Comparison of ENCODE assay signal across 17 cellular contexts in the genomic region with DNA sequence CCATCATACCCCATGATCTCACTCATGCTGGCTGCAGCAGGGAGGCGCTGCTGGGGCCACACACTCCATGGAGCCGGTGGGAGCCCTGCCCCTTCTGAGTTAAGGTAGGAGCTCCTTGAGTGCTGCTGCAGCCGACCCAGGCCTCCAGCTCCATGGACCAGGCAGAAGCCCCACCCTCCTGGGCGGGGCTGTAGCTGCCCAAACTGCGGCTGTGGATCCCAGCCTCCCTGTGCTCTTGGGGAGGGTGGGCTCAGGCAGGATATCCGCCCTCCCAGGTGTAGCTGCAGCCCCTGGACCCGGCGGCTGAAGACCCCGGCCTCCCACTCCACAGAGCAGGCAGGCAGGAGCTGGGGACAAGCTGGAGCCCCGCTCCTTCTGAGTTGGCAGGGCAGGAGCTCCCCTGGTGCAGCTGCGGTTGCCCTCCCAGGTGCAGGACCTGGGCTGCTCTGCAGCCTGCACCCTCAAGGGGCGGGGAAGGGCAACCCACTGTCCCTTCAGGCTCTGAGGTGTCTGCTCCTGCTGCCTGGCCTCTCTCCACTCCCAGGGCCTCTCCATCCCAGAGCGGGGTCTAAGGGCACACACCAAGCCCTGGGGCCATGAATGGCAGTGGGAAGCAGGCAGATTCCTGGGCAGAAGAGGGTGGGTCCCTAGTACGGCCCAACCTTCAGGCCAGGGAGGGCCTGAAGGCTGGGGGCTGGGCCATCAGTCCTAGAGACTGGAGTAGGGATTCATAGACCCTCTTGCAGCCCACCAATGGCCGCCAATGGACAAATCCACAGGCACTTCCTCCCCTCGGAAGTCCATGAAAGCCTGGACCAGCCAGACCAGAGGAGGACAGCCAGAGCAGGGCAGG.
DNase-seq lines count a peak whose midpoint lies in the region; ATAC-seq, FAIRE-seq and TF ChIP-seq lines count a peak whose summit lies in the region.
"Had no signal": no experiment of that assay in that cellular context is flagged by ENCODE, and none has a peak within 500 bp of the region (broad histone marks: within the 10 kb centered on the region; RNA-seq: fewer than 3 reads in every experiment).

No MANE protein-coding gene starts in this region.

- intact Hi-C loops in K562 (cut with micrococcal nuclease) (no loop called here), lower lobe of right lung (cut with DNase I) (no loop called here), upper lobe of right lung (cut with DNase I) (no loop called here)

- H3K27me3 ChIP-seq in H7 (ENCODE audit: control insufficient read depth, insufficient read depth, low read length) (no peaks in the 10 kb centered on the region), K562 (ENCODE audit: control insufficient read depth in 2 of 2, insufficient read depth in 2 of 2, low read length in 2 of 2) (no peaks in the 10 kb centered on the region), lower lobe of right lung (ENCODE audit: low read depth) (no peaks in the 10 kb centered on the region), upper lobe of right lung (no peaks in the 10 kb centered on the region)
- H3K27me3 ChIP-seq: MG63 had no signal

- no peak for TF ChIP-seq CTCF in K562 (IDR thresholded peaks at IDR 0.05 in 2 of 3, conservative IDR thresholded peaks at IDR 0.05 in 1 of 3; ENCODE audit: insufficient read depth in 2 of 3, low read depth in 1 of 3, low read length in 3 of 3)
- TF ChIP-seq CTCF in lower lobe of right lung (IDR thresholded peaks at IDR 0.05) = no peak
- TF ChIP-seq CTCF in upper lobe of right lung (IDR thresholded peaks at IDR 0.05) = no peak

- TF ChIP-seq RAD21 in K562 (CRISPR knock-in tag; conservative IDR thresholded peaks at IDR 0.05 in 1 of 2, IDR thresholded peaks at IDR 0.05 in 1 of 2) = no peak

- H3K79me2 ChIP-seq in K562 (ENCODE audit: control insufficient read depth, insufficient read depth, low read length) = no peaks in the 10 kb centered on the region

- POLR2A ChIA-PET in K562 (lab: Yijun Ruan, JAX) = interaction anchor here (0.6 kb wide), 2 partner anchors 10 to 835 kb away, joined by 3 read pairs; no protein-coding TSS in a partner anchor

- H3K4me1 ChIP-seq in K562 (replicated peaks in 1 of 2; ENCODE audit: control insufficient read depth in 2 of 2, insufficient read depth in 2 of 2, low read length in 2 of 2) (peaks cover 0 to 6% of the 10 kb centered on the region in 2 experiments; a peak in 1 of 5 replicates), lower lobe of right lung (no peaks in the 10 kb centered on the region), upper lobe of right lung (no peaks in the 10 kb centered on the region)
- H3K4me1 ChIP-seq: Caco-2 had no signal

- no TSS peak for BruUV-seq in K562 (replicated peaks; lab: Mats Ljungman, UMichigan)

- no peaks in the 10 kb centered on the region for H3K9me1 ChIP-seq in K562 (ENCODE audit: control insufficient read depth, insufficient read depth, low read length)

- H3K9ac ChIP-seq in K562 (ENCODE audit: insufficient read depth in 1 of 2, low read depth in 2 of 2, low read length in 2 of 2) = no peak overlapping the region

- H4K20me1 ChIP-seq in K562 (replicated peaks; ENCODE audit: control insufficient read depth, insufficient read depth, low read length) = no peaks in the 10 kb centered on the region

- CTCF ChIA-PET in K562 (lab: Yijun Ruan, JAX; ENCODE audit: low intra/inter-chr PET ratio) = no interaction called here

- ATAC-seq in K562 (peak; percentile 51; the same call in 2 of the 3 replicates), lower lobe of right lung (peak; percentile 21 to 37), upper lobe of right lung (peak; percentile 34), GM18909 (IDR thresholded peaks at IDR 0.05; ENCODE audit: poor library complexity, unreplicated experiment) (no peak), HG03025 (IDR thresholded peaks at IDR 0.05; ENCODE audit: low FRiP score, unreplicated experiment) (no peak), HG03442 (IDR thresholded peaks at IDR 0.05; ENCODE audit: unreplicated experiment) (no peak)
- ATAC-seq: SK-N-SH treated with all-trans-retinoic acid at 6 μM for 48 hours had no signal

- DNase-seq in H7 (peak; percentile 55), K562 (ENCODE audit: extremely low read depth in 1 of 4, low spot score in 3 of 4) (peak in 1 of 4 experiments; percentile 21), lower lobe of right lung (no peak), upper lobe of right lung (no peak)
- DNase-seq: Caco-2; CD4-positive, CD25-positive, alpha-beta regulatory T cell; Karpas-422; MG63; NCI-H1092; NCI-H1694; NCI-H2107; NCI-H526 treated with DMSO at 0.1 percent for 48 hours; SHP77 treated with DMSO at 0.1 percent for 48 hours had no signal

- FAIRE-seq in K562 (lab: Jason Lieb, UNC) = no peak

- TF ChIP-seq POLR2A in K562 (conservative IDR thresholded peaks at IDR 0.05) = no peak

- no peak overlapping the region for H2AFZ ChIP-seq in K562 (ENCODE audit: low read depth, low read length)

- H3K36me3 ChIP-seq in H7 (replicated peaks; ENCODE audit: control insufficient read depth, insufficient read depth, low read length) (no peaks in the 10 kb centered on the region), K562 (ENCODE audit: control insufficient read depth, insufficient read depth, low read length) (no peaks in the 10 kb centered on the region), lower lobe of right lung (no peaks in the 10 kb centered on the region), upper lobe of right lung (no peaks in the 10 kb centered on the region)
- H3K36me3 ChIP-seq: MG63 had no signal

- no peak for TF ChIP-seq EP300 in K562 (IDR thresholded peaks at IDR 0.05; ENCODE audit: low read length)

- H3K4me3 ChIP-seq in H7 (ENCODE audit: insufficient read depth, low read depth, low read length) (no peak overlapping the region), K562 (no peak overlapping the region), lower lobe of right lung (no peak overlapping the region), upper lobe of right lung (no peak overlapping the region)
- H3K4me3 ChIP-seq: MG63 had no signal

- no peaks in the 10 kb centered on the region for H3K9me3 ChIP-seq in K562 (replicated peaks; ENCODE audit: control insufficient read depth, insufficient read depth, low read depth, low read length)
- no peaks in the 10 kb centered on the region for H3K9me3 ChIP-seq in lower lobe of right lung
- no peaks in the 10 kb centered on the region for H3K9me3 ChIP-seq in upper lobe of right lung
- H3K9me3 ChIP-seq: Caco-2, MG63 had no signal

- no peak overlapping the region for H3K4me2 ChIP-seq in K562 (ENCODE audit: insufficient read depth, low read length)

- under 1% methylated on average over 12 of the region's 16 CpGs for WGBS in K562 (ENCODE audit: insufficient coverage, low coverage, missing lambda C conversion rate)

- in situ Hi-C loops in K562 (cut with MboI) = no loop called here

- H3K27ac ChIP-seq in K562 (ENCODE audit: extremely low read depth, low read depth, low read length) (no peak overlapping the region), lower lobe of right lung (no peak overlapping the region), upper lobe of right lung (no peak overlapping the region)

TF ChIP-seq in K562, 482 proteins besides CTCF, POLR2A, EP300 and RAD21:
- TF ChIP-seq BHLHE40 (IDR thresholded peaks at IDR 0.05; ENCODE audit: low read length) = no peak

Comparison
In these comparisons a context has a peak if more than half of its experiments do, and no peak if none do; other contexts are left out.
1. ATAC-seq: peak in K562 (single experiment), lower lobe of right lung (2 of 2) and upper lobe of right lung (single experiment); none in GM18909 (single experiment), HG03025 (single experiment) and HG03442 (single experiment).